39 cellular contexts compared by ENCODE assay signal in the genomic region with DNA sequence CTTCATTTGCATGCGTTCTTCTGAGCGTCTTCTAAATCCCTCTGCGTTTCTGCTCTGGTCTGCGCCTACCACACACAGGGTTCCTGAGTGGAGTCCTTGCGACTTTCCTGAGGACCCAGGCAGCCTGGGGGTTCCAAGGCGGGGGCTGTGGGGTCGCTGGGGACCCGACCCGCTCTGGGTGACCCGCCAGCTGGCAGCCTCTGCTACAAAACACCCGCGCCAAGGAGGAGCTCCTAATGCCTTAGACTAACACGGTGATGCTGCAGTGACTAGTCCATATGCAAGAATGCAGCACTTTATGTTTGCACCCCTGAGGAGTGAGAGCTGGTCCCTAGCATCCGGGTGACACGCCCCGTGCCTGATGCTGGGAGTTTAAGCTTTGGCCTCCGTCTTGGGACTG.
"Had no signal": no experiment of that assay in that cellular context is flagged by ENCODE, and none has a peak within 500 bp of the region (broad histone marks: within the 10 kb centered on the region; RNA-seq: fewer than 3 reads in every experiment).

No MANE protein-coding gene starts in this region.

- H3K9me3 ChIP-seq: adrenal gland, body of pancreas had no signal

- H3K36me3 Mint-ChIP-seq: activated CD8-positive, alpha-beta memory T cell treated with anti-CD3 and anti-CD28 coated beads, Interleukin-2, amount 10 ng/mL, durations not matched to agents 7 days and 5 days; activated naive CD4-positive, alpha-beta T cell treated with anti-CD3 and anti-CD28 coated beads, Interleukin-2, amount 50 U/mL, for 72 hours; activated naive CD8-positive, alpha-beta T cell treated with anti-CD3 and anti-CD28 coated beads for 36 hours; WTC11 had no signal

- H3K36me3 ChIP-seq: adrenal gland, brain microvascular endothelial cell, breast epithelium, WERI-Rb-1 had no signal

- H3K4me3 ChIP-seq: adrenal gland, body of pancreas, breast epithelium had no signal

- H3K27me3 ChIP-seq: adrenal gland, body of pancreas, brain microvascular endothelial cell, breast epithelium had no signal

- H3K9me3 Mint-ChIP-seq: activated naive CD4-positive, alpha-beta T cell treated with anti-CD3 and anti-CD28 coated beads for 36 hours; activated T-helper 1 cell treated with anti-CD3 and anti-CD28 coated beads, Interleukin-12 subunit alpha, Interleukin-12 subunit beta, Interleukin-2, Interleukin-4 antibody, amounts not matched to agents 30 ng/mL and 10 ng/mL and 1 ng/mL, durations not matched to agents 14 hours and 24 hours and 36 hours had no signal

- DNase-seq: activated CD4-positive, alpha-beta memory T cell treated with anti-CD3 and anti-CD28 coated beads, Interleukin-2, amount 10 ng/mL, durations not matched to agents 7 days and 5 days; activated CD4-positive, alpha-beta T cell treated with anti-CD3 and anti-CD28 coated beads for 1 hour; activated CD4-positive, alpha-beta T cell treated with anti-CD3 and anti-CD28 coated beads for 36 hours; activated CD4-positive, alpha-beta T cell treated with anti-CD3 and anti-CD28 coated beads for 48 hours; activated CD4-positive, alpha-beta T cell treated with anti-CD3 and anti-CD28 coated beads, Interleukin-2, amount 10 ng/mL, durations not matched to agents 7 days and 5 days; activated CD4-positive, alpha-beta T cell treated with anti-CD3 and anti-CD28 coated beads, Interleukin-2, amount 50 U/mL, for 48 hours; activated CD4-positive, CD25-positive, alpha-beta regulatory T cell; activated CD8-positive, alpha-beta memory T cell treated with anti-CD3 and anti-CD28 coated beads for 24 hours; activated CD8-positive, alpha-beta memory T cell treated with anti-CD3 and anti-CD28 coated beads, Interleukin-2, amount 10 ng/mL, durations not matched to agents 7 days and 5 days; activated CD8-positive, alpha-beta memory T cell treated with anti-CD3 and anti-CD28 coated beads, Interleukin-2, amount 50 U/mL, for 48 hours; activated CD8-positive, alpha-beta T cell treated with anti-CD3 and anti-CD28 coated beads, Interleukin-2, amount 10 ng/mL, durations not matched to agents 7 days and 5 days; activated effector memory CD4-positive, alpha-beta T cell treated with anti-CD3 and anti-CD28 coated beads, Interleukin-2, amount 50 U/mL, for 16 hours; activated gamma-delta T cell treated with Interleukin-2 at 50 U/mL for 16 hours; activated naive CD4-positive, alpha-beta T cell; activated naive CD4-positive, alpha-beta T cell treated with anti-CD3 and anti-CD28 coated beads for 36 hours; activated naive CD4-positive, alpha-beta T cell treated with anti-CD3 and anti-CD28 coated beads, Interleukin-2, amount 50 U/mL, for 16 hours; activated naive CD8-positive, alpha-beta T cell treated with anti-CD3 and anti-CD28 coated beads for 36 hours; activated T-cell treated with anti-CD3 and anti-CD28 coated beads, Interleukin-2, amount 50 U/mL, for 24 hours; activated T-cell treated with anti-CD3 and anti-CD28 coated beads, Interleukin-2, amount 50 U/mL, for 48 hours; adrenal gland; amniotic stem cell; body of pancreas; brain microvascular endothelial cell; central memory CD4-positive, alpha-beta T cell; SW 1271; T-helper 1 cell; T-helper 2 cell; T-helper 9 cell; WERI-Rb-1 had no signal

- ATAC-seq: activated CD4-positive, alpha-beta T cell treated with anti-CD3 and anti-CD28 coated beads for 36 hours; activated CD4-positive, CD25-positive, alpha-beta regulatory T cell treated with anti-CD3 and anti-CD28 coated beads, Interleukin-2, amount 50 U/mL, for 24 hours; activated CD8-positive, alpha-beta memory T cell treated with anti-CD3 and anti-CD28 coated beads, Interleukin-2, amount 10 ng/mL, durations not matched to agents 7 days and 5 days; activated CD8-positive, alpha-beta T cell treated with anti-CD3 and anti-CD28 coated beads, Interleukin-2, amount 10 ng/mL, durations not matched to agents 7 days and 5 days; activated naive CD4-positive, alpha-beta T cell treated with anti-CD3 and anti-CD28 coated beads, Interleukin-2, amount 50 U/mL, for 72 hours; activated T-helper 17 cell treated with anti-CD3 and anti-CD28 coated beads, Interleukin-2, amount 50 U/mL, for 72 hours; body of pancreas; WTC11 had no signal

- H3K27ac Mint-ChIP-seq: activated CD4-positive, alpha-beta memory T cell treated with anti-CD3 and anti-CD28 coated beads, Interleukin-2, amount 10 ng/mL, durations not matched to agents 7 days and 5 days; activated CD4-positive, alpha-beta T cell treated with anti-CD3 and anti-CD28 coated beads for 36 hours; activated CD4-positive, alpha-beta T cell treated with anti-CD3 and anti-CD28 coated beads, Interleukin-2, amount 10 ng/mL, durations not matched to agents 7 days and 5 days; activated CD8-positive, alpha-beta memory T cell treated with anti-CD3 and anti-CD28 coated beads, Interleukin-2, amount 10 ng/mL, durations not matched to agents 7 days and 5 days; activated CD8-positive, alpha-beta T cell treated with anti-CD3 and anti-CD28 coated beads, Interleukin-2, amount 10 ng/mL, durations not matched to agents 7 days and 5 days; activated naive CD4-positive, alpha-beta T cell treated with anti-CD3 and anti-CD28 coated beads for 36 hours; activated naive CD4-positive, alpha-beta T cell treated with anti-CD3 and anti-CD28 coated beads, Interleukin-2, amount 50 U/mL, for 72 hours; activated naive CD8-positive, alpha-beta T cell treated with anti-CD3 and anti-CD28 coated beads for 36 hours; activated T-cell treated with anti-CD3 and anti-CD28 coated beads, Interleukin-2, amount 50 U/mL, for 24 hours; activated T-helper 1 cell treated with anti-CD3 and anti-CD28 coated beads, Interleukin-12 subunit alpha, Interleukin-12 subunit beta, Interleukin-2, Interleukin-4 antibody, amounts not matched to agents 30 ng/mL and 10 ng/mL and 1 ng/mL, durations not matched to agents 14 hours and 24 hours and 36 hours; activated T-helper 17 cell treated with anti-CD3 and anti-CD28 coated beads, Interleukin-2, amount 50 U/mL, for 72 hours; T-helper 1 cell treated with Interleukin-12 subunit alpha and Interleukin-12 subunit beta and Interleukin-4 antibody, amounts not matched to agents 30 μg/mL and 1 μg/mL, for 36 hours; T-helper 2 cell treated with Interferon-gamma antibody and Interleukin-4, amounts not matched to agents 5 μg/mL and 100 μg/mL, for 36 hours; WTC11 had no signal

- H3K4me1 ChIP-seq: adrenal gland, body of pancreas, breast epithelium had no signal

- H3K27me3 Mint-ChIP-seq: activated CD4-positive, alpha-beta memory T cell treated with anti-CD3 and anti-CD28 coated beads, Interleukin-2, amount 10 ng/mL, durations not matched to agents 7 days and 5 days; activated CD4-positive, alpha-beta T cell treated with anti-CD3 and anti-CD28 coated beads for 36 hours; activated CD4-positive, alpha-beta T cell treated with anti-CD3 and anti-CD28 coated beads, Interleukin-2, amount 10 ng/mL, durations not matched to agents 7 days and 5 days; activated CD8-positive, alpha-beta memory T cell treated with anti-CD3 and anti-CD28 coated beads, Interleukin-2, amount 10 ng/mL, durations not matched to agents 7 days and 5 days; activated naive CD8-positive, alpha-beta T cell treated with anti-CD3 and anti-CD28 coated beads for 36 hours; activated T-cell treated with anti-CD3 and anti-CD28 coated beads, Interleukin-2, amount 50 U/mL, for 24 hours; activated T-helper 17 cell treated with anti-CD3 and anti-CD28 coated beads, Interleukin-2, amount 50 U/mL, for 72 hours had no signal

- FAIRE-seq: astrocyte, TTC549 had no signal

- H3K4me3 Mint-ChIP-seq: activated CD4-positive, alpha-beta memory T cell treated with anti-CD3 and anti-CD28 coated beads, Interleukin-2, amount 10 ng/mL, durations not matched to agents 7 days and 5 days; activated CD4-positive, alpha-beta T cell treated with anti-CD3 and anti-CD28 coated beads for 36 hours; activated CD4-positive, alpha-beta T cell treated with anti-CD3 and anti-CD28 coated beads, Interleukin-2, amount 10 ng/mL, durations not matched to agents 7 days and 5 days; activated CD8-positive, alpha-beta memory T cell treated with anti-CD3 and anti-CD28 coated beads, Interleukin-2, amount 10 ng/mL, durations not matched to agents 7 days and 5 days; activated CD8-positive, alpha-beta T cell treated with anti-CD3 and anti-CD28 coated beads, Interleukin-2, amount 10 ng/mL, durations not matched to agents 7 days and 5 days; activated naive CD4-positive, alpha-beta T cell treated with anti-CD3 and anti-CD28 coated beads for 36 hours; activated naive CD8-positive, alpha-beta T cell treated with anti-CD3 and anti-CD28 coated beads for 36 hours; activated T-cell treated with anti-CD3 and anti-CD28 coated beads, Interleukin-2, amount 50 U/mL, for 24 hours; activated T-helper 1 cell treated with anti-CD3 and anti-CD28 coated beads, Interleukin-12 subunit alpha, Interleukin-12 subunit beta, Interleukin-2, Interleukin-4 antibody, amounts not matched to agents 30 ng/mL and 10 ng/mL and 1 ng/mL, durations not matched to agents 14 hours and 24 hours and 36 hours; activated T-helper 17 cell treated with anti-CD3 and anti-CD28 coated beads, Interleukin-2, amount 50 U/mL, for 72 hours; T-helper 1 cell treated with Interleukin-12 subunit alpha and Interleukin-12 subunit beta and Interleukin-4 antibody, amounts not matched to agents 30 μg/mL and 1 μg/mL, for 36 hours; T-helper 2 cell treated with Interferon-gamma antibody and Interleukin-4, amounts not matched to agents 5 μg/mL and 100 μg/mL, for 36 hours; WTC11 had no signal

- H3K27ac ChIP-seq: adrenal gland, body of pancreas, brain microvascular endothelial cell, breast epithelium, WERI-Rb-1 had no signal

- H3K4me1 Mint-ChIP-seq: activated CD4-positive, alpha-beta memory T cell treated with anti-CD3 and anti-CD28 coated beads, Interleukin-2, amount 10 ng/mL, durations not matched to agents 7 days and 5 days; activated CD4-positive, alpha-beta T cell treated with anti-CD3 and anti-CD28 coated beads for 36 hours; activated CD4-positive, alpha-beta T cell treated with anti-CD3 and anti-CD28 coated beads, Interleukin-2, amount 10 ng/mL, durations not matched to agents 7 days and 5 days; activated CD8-positive, alpha-beta memory T cell treated with anti-CD3 and anti-CD28 coated beads, Interleukin-2, amount 10 ng/mL, durations not matched to agents 7 days and 5 days; activated naive CD8-positive, alpha-beta T cell treated with anti-CD3 and anti-CD28 coated beads for 36 hours; activated T-helper 17 cell treated with anti-CD3 and anti-CD28 coated beads, Interleukin-2, amount 50 U/mL, for 72 hours had no signal
